21 cellular contexts compared by ENCODE assay signal in genomic region chr20:14709439-14709838, GRCh38.
"Had no signal": no experiment of that assay in that cellular context is flagged by ENCODE, and none has a peak within 500 bp of the region (broad histone marks: within the 10 kb centered on the region; RNA-seq: fewer than 3 reads in every experiment).

No MANE protein-coding gene starts in this region.

- ATAC-seq: activated CD8-positive, alpha-beta T cell treated with anti-CD3 and anti-CD28 coated beads, Interleukin-2, amount 10 ng/mL, durations not matched to agents 7 days and 5 days had no signal

- DNase-seq: activated CD4-positive, alpha-beta T cell treated with anti-CD3 and anti-CD28 coated beads for 48 hours; activated CD4-positive, alpha-beta T cell treated with anti-CD3 and anti-CD28 coated beads, Interleukin-2, amount 50 U/mL, for 4 hours; activated CD4-positive, CD25-positive, alpha-beta regulatory T cell treated with anti-CD3 and anti-CD28 coated beads, Interleukin-2, amount 50 U/mL, for 72 hours; activated CD8-positive, alpha-beta memory T cell treated with anti-CD3 and anti-CD28 coated beads, Interleukin-2, amount 50 U/mL, for 48 hours; activated CD8-positive, alpha-beta T cell treated with anti-CD3 and anti-CD28 coated beads, Interleukin-2, amount 10 ng/mL, durations not matched to agents 7 days and 5 days; activated effector memory CD4-positive, alpha-beta T cell treated with Interleukin-2 at 50 U/mL for 16 hours; activated naive CD4-positive, alpha-beta T cell; activated T-cell treated with anti-CD3 and anti-CD28 coated beads, Interleukin-2, amount 50 U/mL, for 1 hour; IMR-90; KBM-7; NCI-H1092; NCI-H1417 treated with DMSO at 0.1 percent for 48 hours; NCI-H1694; NCI-H2029; NCI-H2107; NCI-H2171 treated with DMSO at 0.1 percent for 48 hours; NCI-H226; NCI-H526 treated with DMSO at 0.1 percent for 48 hours; NK-92 treated with Interleukin-12 subunit alpha and Interleukin-12 subunit beta, amount 100 ng/mL, for 24 hours; OCI-M1; SHP77 treated with DMSO at 0.1 percent for 48 hours had no signal
